In the genomic region with DNA sequence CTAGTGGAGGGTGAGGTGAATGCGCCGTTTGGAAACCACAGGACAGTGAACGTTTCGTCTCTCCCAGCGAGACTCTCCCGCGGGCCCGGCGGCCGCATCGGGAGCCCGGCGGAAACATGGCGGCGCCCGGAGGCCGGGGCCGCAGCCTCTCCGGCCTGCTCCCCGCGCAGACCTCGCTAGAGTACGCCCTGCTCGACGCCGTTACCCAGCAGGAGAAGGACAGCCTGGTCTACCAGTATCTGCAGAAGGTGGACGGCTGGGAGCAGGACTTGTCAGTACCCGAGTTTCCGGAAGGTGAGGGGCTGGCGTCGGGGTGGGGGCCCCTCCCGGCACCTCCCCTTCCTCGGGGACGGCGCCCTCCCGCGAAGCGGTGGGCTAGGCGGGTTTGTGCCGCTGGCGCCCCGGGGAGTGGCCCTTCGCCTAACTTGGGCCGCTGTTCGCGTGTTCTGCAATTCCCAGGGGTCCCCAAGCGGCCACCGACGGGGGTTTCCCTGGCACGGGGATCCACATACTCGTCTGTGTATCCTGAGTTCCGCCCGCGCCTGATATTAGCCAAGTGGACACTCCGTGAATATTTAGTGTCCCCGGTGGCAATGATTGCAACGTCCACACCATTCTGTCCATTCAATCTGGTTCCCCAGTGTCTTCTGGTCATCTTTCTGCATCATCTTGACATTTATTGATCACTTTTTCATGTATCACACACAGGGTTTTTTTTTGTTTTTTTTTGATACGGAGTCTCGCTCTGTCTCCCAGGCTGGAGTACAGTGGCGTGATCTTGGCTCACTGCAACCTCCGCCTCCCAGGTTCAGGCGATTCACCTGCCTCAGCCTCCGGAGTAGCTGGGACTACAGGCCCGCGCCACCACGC, we compare ENCODE assay signal across 8 cellular contexts. TPM values are rescaled to one million over a fixed set of nuclear protein-coding genes. Genes with fewer than 3 reads are reported as not detected.
DNase-seq lines count a peak whose midpoint lies in the region; ATAC-seq, FAIRE-seq and TF ChIP-seq lines count a peak whose summit lies in the region.

No MANE protein-coding gene starts in this region.

- no peak for FAIRE-seq in H54 (lab: Jason Lieb, UNC)
- FAIRE-seq in HepG2 (lab: Jason Lieb, UNC) = no peak

- H2AFZ ChIP-seq in MM.1S (ENCODE audit: low read length) = peak overlapping the region; percentile 97
- peak overlapping the region; percentile 67 for H2AFZ ChIP-seq in HepG2 (ENCODE audit: low read length)

- in situ Hi-C loops in HepG2 (cut with HindIII; ENCODE audit: extremely low pct_ligation_motif_present, low pct_unique_long_range_greater_than_20kb) = no loop called here

- intact Hi-C loops in HepG2 (cut with micrococcal nuclease; ENCODE audit: unreplicated experiment) = loop anchor here (5.0 kb wide), 1 partner anchor 317 kb away; a partner anchor contains a TSS

- no peak for TF ChIP-seq EP300 in HepG2 (IDR thresholded peaks at IDR 0.05; ENCODE audit: low read depth in 2 of 2, low read length in 2 of 2)
- TF ChIP-seq EP300 in HepG2 (CRISPR knock-in tag; IDR thresholded peaks at IDR 0.05; ENCODE audit: borderline replicate concordance) = no peak

- H3F3A ChIP-seq in MM.1S (ENCODE audit: insufficient read depth, low read length) = no peaks in the 10 kb centered on the region

- TF ChIP-seq CTCF in MM.1S (IDR thresholded peaks at IDR 0.05; ENCODE audit: low read length) (0 out of 2 replicates have a peak, but pooled peaks have one; percentile 3), HepG2 (CRISPR knock-in tag; IDR thresholded peaks at IDR 0.05) (peak; percentile 33; the same call in 1 of the 2 replicates)

- peak; percentile 20 for DNase-seq in DMS153 treated with DMSO at 0.1 percent for 48 hours (lab: John Stamatoyannopoulos, UW; ENCODE audit: unreplicated experiment)
- DNase-seq in DMS153 (lab: John Stamatoyannopoulos, UW) = no peak
- DNase-seq in H54 (ENCODE audit: insufficient read length, low spot score) = peak; percentile 31
- peak; percentile 32 for DNase-seq in MM.1S
- DNase-seq in activated CD4-positive, alpha-beta T cell treated with anti-CD3 and anti-CD28 coated beads for 4 hours = peak; percentile 36 to 40
- DNase-seq in dermis blood vessel endothelial cell = peak; percentile 67
- DNase-seq in HepG2 (ENCODE audit: low spot score) = peak; percentile 23
- DNase-seq in stimulated activated CD4-positive, alpha-beta T cell treated with anti-CD3 and anti-CD28 coated beads, TNF-alpha, amount 100 ng/mL, for 4 hours (ENCODE audit: low read depth in 3 of 3) = peak; percentile 6 to 37 (median 18)

- CTCF ChIA-PET in HepG2 (lab: Yijun Ruan, JAX; ENCODE audit: low intra/inter-chr PET ratio, low total read pairs) = no interaction called here

- H3K79me2 ChIP-seq in MM.1S (ENCODE audit: low read length) (peaks cover 54% of the 10 kb centered on the region), HepG2 (ENCODE audit: insufficient read depth, low read length) (peaks cover 36% of the 10 kb centered on the region)

- POLR2A ChIA-PET in HepG2 (lab: Yijun Ruan, JAX) = no interaction called here

- H3K4me2 ChIP-seq in MM.1S (ENCODE audit: low read depth, low read length) (peak overlapping the region; percentile 33), HepG2 (ENCODE audit: low read depth, low read length) (peak overlapping the region; percentile 86)

- TF ChIP-seq RAD21 in HepG2 (CRISPR knock-in tag; IDR thresholded peaks at IDR 0.05) = no peak

- TSS peak; percentile 56 for BruUV-seq in HepG2 (replicated peaks; lab: Mats Ljungman, UMichigan)

- H3K9ac ChIP-seq in MM.1S (ENCODE audit: low read length) = peak overlapping the region; percentile 93
- H3K9ac ChIP-seq in HepG2 (ENCODE audit: insufficient read depth, low read depth, low read length) = peak overlapping the region; percentile 97

- H3K36me3 ChIP-seq in MM.1S (replicated peaks; ENCODE audit: insufficient read depth, low read length) (no peaks in the 10 kb centered on the region; the same call in 1 of the 2 replicates), HepG2 (replicated peaks in 1 of 2; ENCODE audit: control insufficient read depth in 1 of 2, insufficient read depth in 2 of 2, low read length in 2 of 2) (peaks cover 2 to 10% of the 10 kb centered on the region in 2 experiments)

- no peaks in the 10 kb centered on the region for H3K9me2 ChIP-seq in MM.1S (replicated peaks; ENCODE audit: insufficient read depth, low read length)

- peak overlapping the region; percentile 95 for H3K4me3 ChIP-seq in MM.1S (ENCODE audit: low read length)
- peak overlapping the region; percentile 92 to 98 (median 92) for H3K4me3 ChIP-seq in HepG2 (replicated peaks in 1 of 3; ENCODE audit: insufficient read depth in 1 of 3, low read depth in 2 of 3, low read length in 3 of 3)

- peak; percentile 88 for ATAC-seq in HepG2

- H3K9me3 ChIP-seq in MM.1S (replicated peaks; ENCODE audit: insufficient read depth, low read length) = no peaks in the 10 kb centered on the region
- no peaks in the 10 kb centered on the region for H3K9me3 ChIP-seq in HepG2 (ENCODE audit: low read length)

- under 1% methylated on average over 23 of the region's 66 CpGs for whole genome bisulfite sequencing in HepG2 (ENCODE audit: low lambda C conversion rate)

- H3K27ac ChIP-seq in MM.1S (ENCODE audit: low read length) = peak overlapping the region; percentile 72
- peak overlapping the region; percentile 94 for H3K27ac ChIP-seq in HepG2 (ENCODE audit: extremely low read length, insufficient read depth, low read length)

- TF ChIP-seq POLR2A in H54 (IDR thresholded peaks at IDR 0.05; ENCODE audit: low read depth, low read length) (peak; percentile 75; the same call in 1 of the 2 replicates), HepG2 (IDR thresholded peaks at IDR 0.05; ENCODE audit: insufficient read depth in 1 of 2, low read depth in 2 of 2, low read length in 2 of 2) (peak; percentile 54 to 74; a peak in 3 of 4 replicates)

- H3K4me1 ChIP-seq in MM.1S (ENCODE audit: low read length) (peaks cover 18% of the 10 kb centered on the region), HepG2 (ENCODE audit: insufficient read depth, low read length) (peaks cover 39% of the 10 kb centered on the region)

- H4K20me1 ChIP-seq in MM.1S (ENCODE audit: insufficient read depth, low read length) (no peaks in the 10 kb centered on the region), HepG2 (ENCODE audit: insufficient read depth, low read length) (no peaks in the 10 kb centered on the region)

- H3K27me3 ChIP-seq in MM.1S (replicated peaks; ENCODE audit: insufficient read depth, low read length) (no peaks in the 10 kb centered on the region), HepG2 (ENCODE audit: control insufficient read depth in 1 of 2, insufficient read depth in 2 of 2, low read length in 2 of 2) (no peaks in the 10 kb centered on the region; a peak in 1 of 5 replicates)

TF ChIP-seq in HepG2, 621 proteins besides CTCF, POLR2A, EP300 and RAD21 (continues in another document):
- TF ChIP-seq YY1 (IDR thresholded peaks at IDR 0.05; ENCODE audit: insufficient read depth, insufficient replicate concordance, low read depth, low read length) = peak; percentile 94

RNA-seq across cellular contexts. Expression of a gene that starts 0.5 kb away (rescaled TPM):
- total RNA-seq in dermis blood vessel endothelial cell = 15.8 and 22.6 TPM in 2 replicates
- 12.7 and 18.4 TPM in 2 replicates for total RNA-seq in HepG2 (2016; rRNA removed; fragmentation: Illumina TruSeq; extraction: Trizol)
- 1.7 and 1.9 TPM in 2 replicates for total RNA-seq in HepG2 (2016; cell fraction: cytosol; rRNA removed; fragmentation: Illumina TruSeq; extraction: Trizol; ENCODE audit: low read depth)
- 13.8 and 16.6 TPM in 2 replicates for total RNA-seq in HepG2 (2016; cell fraction: insoluble cytoplasmic fraction; rRNA removed; fragmentation: Illumina TruSeq; extraction: Trizol)
- total RNA-seq in HepG2 (2016; cell fraction: membrane; rRNA removed; fragmentation: Illumina TruSeq; extraction: Trizol) = 4.3 and 4.9 TPM in 2 replicates
- total RNA-seq in HepG2 (2016; cell fraction: nucleus; rRNA removed; fragmentation: Illumina TruSeq; extraction: Trizol) = 21.4 and 21.7 TPM in 2 replicates
- 6.3 and 7.6 TPM in 2 replicates for polyA plus RNA-seq in HepG2 (2011; rRNA removed)
- polyA plus RNA-seq in HepG2 (2011; cell fraction: cytosol; rRNA removed) = 2.9 and 4.4 TPM in 2 replicates
- polyA plus RNA-seq in HepG2 (2011; cell fraction: nucleus; rRNA removed) = 5.1 and 7.6 TPM in 2 replicates
- polyA plus RNA-seq in HepG2 (2012) = 4.1 and 5.2 TPM in 2 replicates
- polyA plus RNA-seq in HepG2 (2016; cell fraction: cytosol; fragmentation: Illumina TruSeq; extraction: Trizol; ENCODE audit: low read depth) = 0.65 and 0.72 TPM in 2 replicates
- polyA plus RNA-seq in HepG2 (2016; cell fraction: insoluble cytoplasmic fraction; fragmentation: Illumina TruSeq; extraction: Trizol; ENCODE audit: low read depth) = 9.7 and 10.2 TPM in 2 replicates
- polyA plus RNA-seq in HepG2 (2016; cell fraction: membrane; fragmentation: Illumina TruSeq; extraction: Trizol; ENCODE audit: low read depth) = 1.9 and 2.0 TPM in 2 replicates
- 11.2 and 12.0 TPM in 2 replicates for polyA plus RNA-seq in HepG2 (2016; cell fraction: nucleus; fragmentation: Illumina TruSeq; extraction: Trizol; ENCODE audit: insufficient read depth, low read depth)
- polyA minus RNA-seq in HepG2 (2011; rRNA and poly(A)+ RNA removed; ENCODE audit: low replicate concordance) = 11.1 and 17.8 TPM in 2 replicates
- polyA minus RNA-seq in HepG2 (2011; cell fraction: cytosol; rRNA and poly(A)+ RNA removed) = 12.8 and 14.4 TPM in 2 replicates
- 48.7 and 50.2 TPM in 2 replicates for polyA minus RNA-seq in HepG2 (2011; cell fraction: nucleus; rRNA and poly(A)+ RNA removed)

RNA-seq across cellular contexts. Expression of a gene that starts 1.1 kb away (rescaled TPM):
- 8.0 and 12.3 TPM in 2 replicates for total RNA-seq in dermis blood vessel endothelial cell
- total RNA-seq in HepG2 (2016; rRNA removed; fragmentation: Illumina TruSeq; extraction: Trizol) = 19.6 and 32.5 TPM in 2 replicates
- 1.1 TPM in 2 replicates for total RNA-seq in HepG2 (2016; cell fraction: cytosol; rRNA removed; fragmentation: Illumina TruSeq; extraction: Trizol; ENCODE audit: low read depth)
- total RNA-seq in HepG2 (2016; cell fraction: insoluble cytoplasmic fraction; rRNA removed; fragmentation: Illumina TruSeq; extraction: Trizol) = 18.3 and 30.8 TPM in 2 replicates
- 6.8 and 7.9 TPM in 2 replicates for total RNA-seq in HepG2 (2016; cell fraction: membrane; rRNA removed; fragmentation: Illumina TruSeq; extraction: Trizol)
- 14.4 and 14.8 TPM in 2 replicates for total RNA-seq in HepG2 (2016; cell fraction: nucleus; rRNA removed; fragmentation: Illumina TruSeq; extraction: Trizol)
- polyA plus RNA-seq in HepG2 (2011; rRNA removed) = 5.0 and 6.2 TPM in 2 replicates
- polyA plus RNA-seq in HepG2 (2011; cell fraction: cytosol; rRNA removed) = 2.9 and 4.8 TPM in 2 replicates
- 3.0 TPM in 2 replicates for polyA plus RNA-seq in HepG2 (2011; cell fraction: nucleus; rRNA removed)
- polyA plus RNA-seq in HepG2 (2012) = 4.3 and 6.2 TPM in 2 replicates
- 0.35 and 0.42 TPM in 2 replicates for polyA plus RNA-seq in HepG2 (2016; cell fraction: cytosol; fragmentation: Illumina TruSeq; extraction: Trizol; ENCODE audit: low read depth)
- 17.9 and 20.4 TPM in 2 replicates for polyA plus RNA-seq in HepG2 (2016; cell fraction: insoluble cytoplasmic fraction; fragmentation: Illumina TruSeq; extraction: Trizol; ENCODE audit: low read depth)
- 2.2 and 2.4 TPM in 2 replicates for polyA plus RNA-seq in HepG2 (2016; cell fraction: membrane; fragmentation: Illumina TruSeq; extraction: Trizol; ENCODE audit: low read depth)
- polyA plus RNA-seq in HepG2 (2016; cell fraction: nucleus; fragmentation: Illumina TruSeq; extraction: Trizol; ENCODE audit: insufficient read depth, low read depth) = 14.5 and 14.9 TPM in 2 replicates
- 4.7 and 13.4 TPM in 2 replicates for polyA minus RNA-seq in HepG2 (2011; rRNA and poly(A)+ RNA removed; ENCODE audit: low replicate concordance)
- polyA minus RNA-seq in HepG2 (2011; cell fraction: cytosol; rRNA and poly(A)+ RNA removed) = 3.9 and 4.6 TPM in 2 replicates
- 7.3 and 8.1 TPM in 2 replicates for polyA minus RNA-seq in HepG2 (2011; cell fraction: nucleus; rRNA and poly(A)+ RNA removed)
